In genomic region chr4:80199004-80199579, GRCh38 we compare ENCODE assay signal across 32 cellular contexts. TPM values are rescaled to one million over a fixed set of nuclear protein-coding genes. Genes with fewer than 3 reads are reported as not detected.
A peak's percentile ranks its signal among the peaks of the same experiment; 100 is the strongest.
DNase-seq lines count a peak whose midpoint lies in the region; ATAC-seq, FAIRE-seq and TF ChIP-seq lines count a peak whose summit lies in the region.
"Had no signal": no experiment of that assay in that cellular context is flagged by ENCODE, and none has a peak within 500 bp of the region (broad histone marks: within the 10 kb centered on the region; RNA-seq: fewer than 3 reads in every experiment).

No MANE protein-coding gene starts in this region.

- no peak overlapping the region for H3K4me2 ChIP-seq in endothelial cell of umbilical vein (ENCODE audit: insufficient read depth, low read length)

- no peak overlapping the region for H3K4me3 Mint-ChIP-seq in T-helper 17 cell
- H3K4me3 Mint-ChIP-seq: activated CD8-positive, alpha-beta memory T cell treated with anti-CD3 and anti-CD28 coated beads, Interleukin-2, amount 10 ng/mL, durations not matched to agents 7 days and 5 days; B cell; endodermal cell had no signal

- H3K4me3 ChIP-seq in endothelial cell of umbilical vein (replicated peaks in 1 of 3; ENCODE audit: insufficient read depth in 1 of 3, low read depth in 1 of 3, low read length in 3 of 3) (no peak overlapping the region), prostate gland (peak overlapping the region; percentile 17 to 56)
- H3K4me3 ChIP-seq: A549, esophagus squamous epithelium, right lobe of liver, transverse colon had no signal

- intact Hi-C loops in endothelial cell of umbilical vein (cut with micrococcal nuclease) (no loop called here), prostate gland (cut with DNase I) (no loop called here)

- peak; percentile 31 for DNase-seq in NCI-H748 (lab: John Stamatoyannopoulos, UW; ENCODE audit: unreplicated experiment)
- no peak for DNase-seq in NCI-H748 treated with DMSO at 0.1 percent for 48 hours (lab: John Stamatoyannopoulos, UW)
- peak; percentile 48 for DNase-seq in NCI-H82 treated with DMSO at 0.1 percent for 48 hours (lab: John Stamatoyannopoulos, UW; ENCODE audit: unreplicated experiment)
- DNase-seq in endothelial cell of umbilical vein (ENCODE audit: low read depth, low spot score): no peak
- no peak for DNase-seq in prostate gland (ENCODE audit: low spot score)
- DNase-seq in D341Med (ENCODE audit: low spot score): no peak
- DNase-seq in T-helper 17 cell: no peak
- no peak for DNase-seq in activated T-cell treated with anti-CD3 and anti-CD28 coated beads, Interleukin-2, amount 50 U/mL, for 1 hour
- DNase-seq: activated CD4-positive, alpha-beta T cell treated with anti-CD3 and anti-CD28 coated beads for 48 hours; activated CD8-positive, alpha-beta memory T cell treated with anti-CD3 and anti-CD28 coated beads, Interleukin-2, amount 10 ng/mL, durations not matched to agents 7 days and 5 days; activated naive CD4-positive, alpha-beta T cell treated with anti-CD3 and anti-CD28 coated beads for 36 hours; amniotic stem cell; COR-L47; cortex of kidney; DND-41; endodermal cell; esophagus squamous epithelium; GOT3; hippocampal formation; immature natural killer cell; NCI-H146; NCI-H774; right lobe of liver; RPMI8226; stimulated activated CD4-positive, alpha-beta T cell treated with anti-CD3 and anti-CD28 coated beads, Interleukin-2, amount 100 ng/mL, for 48 hours; transverse colon had no signal

- H3K9me3 ChIP-seq in endothelial cell of umbilical vein (replicated peaks; ENCODE audit: control insufficient read depth, insufficient read depth, low read length): no peaks in the 10 kb centered on the region
- no peaks in the 10 kb centered on the region for H3K9me3 ChIP-seq in prostate gland
- H3K9me3 ChIP-seq in T-helper 17 cell (ENCODE audit: control insufficient read depth, low read length, poor library complexity, severe bottlenecking): no peaks in the 10 kb centered on the region
- H3K9me3 ChIP-seq: A549, esophagus squamous epithelium, gastroesophageal sphincter, right lobe of liver, transverse colon had no signal

- H3K79me2 ChIP-seq in endothelial cell of umbilical vein (ENCODE audit: control insufficient read depth, insufficient read depth, low read length): no peaks in the 10 kb centered on the region

- 55% methylated on average over 8 of the region's 8 CpGs for WGBS in prostate gland

- POLR2A ChIA-PET in endothelial cell of umbilical vein (lab: Charles Lee): no interaction called here

- no peak for TF ChIP-seq POLR2A in endothelial cell of umbilical vein (IDR thresholded peaks at IDR 0.05; ENCODE audit: low read depth, low read length)
- TF ChIP-seq POLR2A in prostate gland (IDR thresholded peaks at IDR 0.05): no peak

- H2AFZ ChIP-seq in endothelial cell of umbilical vein (ENCODE audit: low read depth, low read length): no peak overlapping the region

- H3K36me3 ChIP-seq in endothelial cell of umbilical vein (ENCODE audit: control insufficient read depth in 2 of 2, extremely low read depth in 1 of 2, insufficient read depth in 2 of 2, low read length in 2 of 2): no peaks in the 10 kb centered on the region
- H3K36me3 ChIP-seq in prostate gland: no peaks in the 10 kb centered on the region
- H3K36me3 ChIP-seq: cardiac muscle cell, esophagus squamous epithelium, right lobe of liver, transverse colon had no signal

- no peak overlapping the region for H3K27ac Mint-ChIP-seq in T-helper 17 cell
- H3K27ac Mint-ChIP-seq: activated CD8-positive, alpha-beta memory T cell treated with anti-CD3 and anti-CD28 coated beads, Interleukin-2, amount 10 ng/mL, durations not matched to agents 7 days and 5 days; activated naive CD4-positive, alpha-beta T cell treated with anti-CD3 and anti-CD28 coated beads for 36 hours; B cell; endodermal cell; immature natural killer cell; T-helper 1 cell treated with Interleukin-12 subunit alpha and Interleukin-12 subunit beta and Interleukin-4 antibody, amounts not matched to agents 30 μg/mL and 1 μg/mL, for 36 hours had no signal

- dilution Hi-C loops in endothelial cell of umbilical vein (cut with MboI; ENCODE audit: extremely low pct_ligation_motif_present, low sequenced_read_pairs): no loop called here

- ATAC-seq in T-helper 17 cell: no peak
- ATAC-seq: A549; activated CD8-positive, alpha-beta memory T cell treated with anti-CD3 and anti-CD28 coated beads, Interleukin-2, amount 10 ng/mL, durations not matched to agents 7 days and 5 days; gastroesophageal sphincter; HepG2; right lobe of liver had no signal

- no peaks in the 10 kb centered on the region for H3K9me1 ChIP-seq in endothelial cell of umbilical vein (replicated peaks; ENCODE audit: control insufficient read depth, extremely low read depth, insufficient read depth, low read length)

- H3K27me3 ChIP-seq in endothelial cell of umbilical vein (ENCODE audit: control insufficient read depth in 2 of 2, insufficient read depth in 2 of 2, low read length in 2 of 2) (peaks cover 60 to 76% of the 10 kb centered on the region in 2 experiments), prostate gland (replicated peaks; ENCODE audit: insufficient read depth) (no peaks in the 10 kb centered on the region)
- H3K27me3 ChIP-seq: gastroesophageal sphincter had no signal

- peaks cover 19% of the 10 kb centered on the region for H3K4me1 ChIP-seq in endothelial cell of umbilical vein (ENCODE audit: control insufficient read depth, extremely low read depth, insufficient read depth, low read length)
- no peaks in the 10 kb centered on the region for H3K4me1 ChIP-seq in prostate gland (replicated peaks)
- H3K4me1 ChIP-seq: A549 had no signal

- no peak overlapping the region for H3K9ac ChIP-seq in endothelial cell of umbilical vein (replicated peaks; ENCODE audit: extremely low read depth, insufficient read depth, low read length)

- H3K4me1 Mint-ChIP-seq in T-helper 17 cell: peaks cover 32% of the 10 kb centered on the region

- BruUV-seq in endothelial cell of umbilical vein (replicated peaks; lab: Mats Ljungman, UMichigan): no TSS peak

- CTCF ChIA-PET in endothelial cell of umbilical vein (lab: Charles Lee): interaction anchor here (0.6 to 5.9 kb wide), 4 partner anchors 12 to 74 kb away, joined by 4 to 93 read pairs (median 4); no protein-coding TSS in a partner anchor

- H3K27me3 Mint-ChIP-seq in T-helper 17 cell: peaks cover 10% of the 10 kb centered on the region

- H3K36me3 Mint-ChIP-seq in T-helper 17 cell (ENCODE audit: low read depth): peaks cover 9% of the 10 kb centered on the region

- TF ChIP-seq CTCF in endothelial cell of umbilical vein (IDR thresholded peaks at IDR 0.05; ENCODE audit: extremely low read depth in 1 of 2, insufficient read depth in 1 of 2, low read depth in 1 of 2, low read length in 2 of 2): no peak
- TF ChIP-seq CTCF in prostate gland (IDR thresholded peaks at IDR 0.05): no peak

- no peaks in the 10 kb centered on the region for H4K20me1 ChIP-seq in endothelial cell of umbilical vein (replicated peaks; ENCODE audit: control insufficient read depth, extremely low read depth, insufficient read depth, low read length)

- FAIRE-seq in endothelial cell of umbilical vein (lab: Jason Lieb, UNC): no peak
- FAIRE-seq: A549, HepG2 had no signal

- H3K27ac ChIP-seq in endothelial cell of umbilical vein (ENCODE audit: insufficient read depth, low read depth, low read length): no peak overlapping the region
- peak overlapping the region; percentile 68 to 86 for H3K27ac ChIP-seq in prostate gland
- H3K27ac ChIP-seq: A549, cardiac muscle cell, esophagus squamous epithelium, gastroesophageal sphincter, right lobe of liver, transverse colon had no signal

TF ChIP-seq in endothelial cell of umbilical vein, 7 proteins besides CTCF, POLR2A, EP300 and RAD21:
- TF ChIP-seq EZH2 (IDR thresholded peaks at IDR 0.05; ENCODE audit: borderline replicate concordance, low read depth, low read length, severe bottlenecking) (peak; percentile 41), POLR2AphosphoS5 (IDR thresholded peaks at IDR 0.05; ENCODE audit: insufficient read depth, low read depth, low read length) (no peak)

RNA-seq across cellular contexts. Expression of gene PRDM8, which starts 1.8 kb away (rescaled TPM):
- total RNA-seq in endothelial cell of umbilical vein (0.42 and 0.82 TPM in 2 replicates), prostate gland (10 to 100 TPM; 26.6 to 58.0 TPM), T-helper 17 cell (10 to 100 TPM; 10.2 to 20.0 TPM)
- polyA plus RNA-seq in endothelial cell of umbilical vein: 0.28 and 0.67 TPM in 2 replicates
- 0.34 TPM in 2 replicates for polyA plus RNA-seq in endothelial cell of umbilical vein (2011; cell fraction: cytosol; rRNA removed)
- polyA plus RNA-seq in endothelial cell of umbilical vein (2011; cell fraction: nucleus; rRNA removed): 2.3 and 2.5 TPM in 2 replicates
- polyA plus RNA-seq in endothelial cell of umbilical vein (2012): 1.2 TPM in 2 replicates
- polyA minus RNA-seq in endothelial cell of umbilical vein: 0.22 and 0.34 TPM in 2 replicates
- not detected for polyA minus RNA-seq in endothelial cell of umbilical vein (2011; cell fraction: cytosol; rRNA and poly(A)+ RNA removed)
- polyA minus RNA-seq in endothelial cell of umbilical vein (2011; cell fraction: nucleus; rRNA and poly(A)+ RNA removed): 1.3 and 1.9 TPM in 2 replicates
- total RNA-seq: endodermal cell, HepG2 had no signal

Comparison
In these comparisons a context has a peak if more than half of its experiments do, and no peak if none do; other contexts are left out.
1. DNase-seq: peak in NCI-H748 (single experiment) and NCI-H82 treated with DMSO at 0.1 percent for 48 hours (single experiment); none in NCI-H748 treated with DMSO at 0.1 percent for 48 hours (single experiment), endothelial cell of umbilical vein (single experiment), prostate gland (single experiment), D341Med (single experiment), T-helper 17 cell (0 of 3) and activated T-cell treated with anti-CD3 and anti-CD28 coated beads, Interleukin-2, amount 50 U/mL, for 1 hour (single experiment).
2. H3K4me3 ChIP-seq: peak in prostate gland (2 of 2); none in endothelial cell of umbilical vein (0 of 3).